Comparison of ENCODE assay signal across 8 cellular contexts in genomic region chr6:109382576-109383437, GRCh38.
DNase-seq lines count a peak whose midpoint lies in the region; ATAC-seq, FAIRE-seq and TF ChIP-seq lines count a peak whose summit lies in the region.

No MANE protein-coding gene starts in this region.

- ATAC-seq in GM19023 (IDR thresholded peaks at IDR 0.05; ENCODE audit: unreplicated experiment), result peak; percentile 76
- ATAC-seq in HG03342 (IDR thresholded peaks at IDR 0.05; ENCODE audit: unreplicated experiment), result peak; percentile 70
- peak; percentile 71 for ATAC-seq in central memory CD8-positive, alpha-beta T cell (replicated peaks; ENCODE audit: extremely low read depth, poor library complexity, severe bottlenecking)

- peak; percentile 90 for FAIRE-seq in islet of Langerhans (lab: Jason Lieb, UNC)

- H3K4me3 ChIP-seq in AG10803 (ENCODE audit: low read length), result peak overlapping the region; percentile 99

- H3K27ac Mint-ChIP-seq in central memory CD8-positive, alpha-beta T cell (ENCODE audit: low read depth), result peak overlapping the region; percentile 96

- H3K36me3 Mint-ChIP-seq in central memory CD8-positive, alpha-beta T cell (ENCODE audit: insufficient read depth), result peaks cover 32% of the 10 kb centered on the region

- H3K9me3 Mint-ChIP-seq in central memory CD8-positive, alpha-beta T cell, result no peaks in the 10 kb centered on the region

- peak; percentile 94 for DNase-seq in AG10803 (ENCODE audit: low read depth)
- DNase-seq in NCI-H345 (lab: John Stamatoyannopoulos, UW), result peak; percentile 95
- peak; percentile 86 for DNase-seq in activated CD4-positive, CD25-positive, alpha-beta regulatory T cell treated with anti-CD3 and anti-CD28 coated beads, Interleukin-2, amount 50 U/mL, for 16 hours (ENCODE audit: low read depth, low spot score)
- peak; percentile 91 to 92 for DNase-seq in central memory CD8-positive, alpha-beta T cell (ENCODE audit: low spot score in 2 of 2)
- DNase-seq in stimulated activated CD4-positive, alpha-beta T cell treated with anti-CD3 and anti-CD28 coated beads, Interleukin-12 subunit alpha, Interleukin-12 subunit beta, amount 100 ng/mL, for 4 hours, result peak; percentile 85

- H3K4me3 Mint-ChIP-seq in central memory CD8-positive, alpha-beta T cell, result peak overlapping the region; percentile 89

- TF ChIP-seq CTCF in AG10803 (conservative IDR thresholded peaks at IDR 0.05; ENCODE audit: low read length), result peak; percentile 50

- no peaks in the 10 kb centered on the region for H3K27me3 Mint-ChIP-seq in central memory CD8-positive, alpha-beta T cell

- H3K4me1 Mint-ChIP-seq in central memory CD8-positive, alpha-beta T cell, result peaks cover 38% of the 10 kb centered on the region

Comparison
In these comparisons a context has a peak if more than half of its experiments do, and no peak if none do; other contexts are left out.
1. Peak in every context shown above with its lines: DNase-seq, ATAC-seq and H3K4me3 ChIP-seq.